8 cellular contexts compared by ENCODE assay signal in genomic region chr20:1122388-1123315, GRCh38. TPM values are rescaled to one million over a fixed set of nuclear protein-coding genes. Genes with fewer than 3 reads are reported as not detected.
DNase-seq lines count a peak whose midpoint lies in the region; ATAC-seq and TF ChIP-seq lines count a peak whose summit lies in the region.

No MANE protein-coding gene starts in this region.

- in situ Hi-C loops in brain microvascular endothelial cell (cut with HindIII; ENCODE audit: low pct_ligation_motif_present, low sequenced_read_pairs): no loop called here

- peaks cover 80% of the 10 kb centered on the region for H3K79me2 ChIP-seq in DND-41 (ENCODE audit: insufficient read depth, low read length)

- ATAC-seq in DND-41 (ENCODE audit: insufficient read depth, low read depth): no peak
- no peak for ATAC-seq in lung (ENCODE audit: insufficient read depth, low FRiP score)
- no peak for ATAC-seq in HG03354 (IDR thresholded peaks at IDR 0.05; ENCODE audit: poor library complexity, severe bottlenecking, unreplicated experiment)

- peaks cover 19% of the 10 kb centered on the region for H4K20me1 ChIP-seq in DND-41 (ENCODE audit: insufficient read depth, low read length)

- H3K27ac ChIP-seq in DND-41 (ENCODE audit: low read length) (peak overlapping the region; percentile 11; the same call in 1 of the 2 replicates), brain microvascular endothelial cell (peak overlapping the region; percentile 43), lung (ENCODE audit: low read depth in 1 of 2, low read length in 1 of 2) (peak overlapping the region in 1 of 2 donors; percentile 43)

- peak overlapping the region; percentile 67 for H3K4me2 ChIP-seq in DND-41 (ENCODE audit: insufficient read depth, low read length)

- DNase-seq in DND-41 (peak; percentile 35), MV-4-11 (lab: John Stamatoyannopoulos, UW) (peak; percentile 67), brain microvascular endothelial cell (peak; percentile 62), lung (ENCODE audit: low spot score) (peak; percentile 60), NCI-H187 (lab: John Stamatoyannopoulos, UW) (no peak), NAMALWA (ENCODE audit: low spot score) (no peak), SW 1271 (lab: John Stamatoyannopoulos, UW) (no peak)

- H3K27me3 ChIP-seq in DND-41 (ENCODE audit: insufficient read depth, low read length, poor library complexity): no peaks in the 10 kb centered on the region
- no peaks in the 10 kb centered on the region for H3K27me3 ChIP-seq in brain microvascular endothelial cell (replicated peaks)
- no peaks in the 10 kb centered on the region for H3K27me3 ChIP-seq in lung (ENCODE audit: control insufficient read depth, insufficient read depth)

- H3K9me3 ChIP-seq in DND-41 (ENCODE audit: insufficient read depth, low read length, severe bottlenecking) (no peaks in the 10 kb centered on the region), lung (ENCODE audit: control insufficient read depth in 2 of 2, insufficient read depth in 1 of 2, low read length in 1 of 2) (no peaks in the 10 kb centered on the region)

- H3K4me1 ChIP-seq in DND-41 (ENCODE audit: insufficient read depth, low read length) (peaks cover 50% of the 10 kb centered on the region), lung (ENCODE audit: control insufficient read depth in 2 of 2, insufficient read depth in 2 of 2, low read length in 2 of 2) (peaks cover 20 to 28% of the 10 kb centered on the region in 2 donors)

- no peak overlapping the region for H2AFZ ChIP-seq in DND-41 (ENCODE audit: low read depth, low read length)

- WGBS in lung, 2 donors: 30 to 42% methylated on average over 12 of the region's 12 CpGs

- H3K36me3 ChIP-seq in DND-41 (ENCODE audit: insufficient read depth, low read length): peaks cover 73% of the 10 kb centered on the region
- peaks cover 15% of the 10 kb centered on the region for H3K36me3 ChIP-seq in brain microvascular endothelial cell (replicated peaks)
- peaks cover 14 to 16% of the 10 kb centered on the region in 2 donors for H3K36me3 ChIP-seq in lung (ENCODE audit: control insufficient read depth in 2 of 2, insufficient read depth in 2 of 2, low read length in 2 of 2)

- no peak for TF ChIP-seq CTCF in DND-41 (IDR thresholded peaks at IDR 0.05; ENCODE audit: borderline replicate concordance, extremely low read depth, low read length, poor library complexity, severe bottlenecking)
- TF ChIP-seq CTCF in brain microvascular endothelial cell (IDR thresholded peaks at IDR 0.05; ENCODE audit: low read depth, low read length, missing control alignments): no peak
- TF ChIP-seq CTCF in lung (IDR thresholded peaks at IDR 0.05; ENCODE audit: control extremely low read depth, extremely low read depth): no peak

- no peak overlapping the region for H3K9ac ChIP-seq in DND-41 (ENCODE audit: low read depth, low read length)

- H3K4me3 ChIP-seq in DND-41 (ENCODE audit: low read depth in 1 of 2, low read length in 2 of 2) (no peak overlapping the region), brain microvascular endothelial cell (ENCODE audit: low read depth, low read length) (no peak overlapping the region), lung (no peak overlapping the region)

RNA-seq across cellular contexts. Expression of gene PSMF1, which starts 4.2 kb away (rescaled TPM):
- total RNA-seq in lung: 100 to 1,000 TPM in 1 of 2 donors, 10 to 100 TPM in 1; 47.9 to 161 TPM
- 10 to 100 TPM; 37.5 to 88.5 TPM for polyA plus RNA-seq in lung

Comparison
In these comparisons a context has a peak if more than half of its experiments do, and no peak if none do; other contexts are left out.
1. DNase-seq: peak in DND-41 (single experiment), MV-4-11 (single experiment), brain microvascular endothelial cell (single experiment) and lung (single experiment); none in NCI-H187 (0 of 2), NAMALWA (single experiment) and SW 1271 (0 of 2).